14 cellular contexts compared by ENCODE assay signal in the genomic region with DNA sequence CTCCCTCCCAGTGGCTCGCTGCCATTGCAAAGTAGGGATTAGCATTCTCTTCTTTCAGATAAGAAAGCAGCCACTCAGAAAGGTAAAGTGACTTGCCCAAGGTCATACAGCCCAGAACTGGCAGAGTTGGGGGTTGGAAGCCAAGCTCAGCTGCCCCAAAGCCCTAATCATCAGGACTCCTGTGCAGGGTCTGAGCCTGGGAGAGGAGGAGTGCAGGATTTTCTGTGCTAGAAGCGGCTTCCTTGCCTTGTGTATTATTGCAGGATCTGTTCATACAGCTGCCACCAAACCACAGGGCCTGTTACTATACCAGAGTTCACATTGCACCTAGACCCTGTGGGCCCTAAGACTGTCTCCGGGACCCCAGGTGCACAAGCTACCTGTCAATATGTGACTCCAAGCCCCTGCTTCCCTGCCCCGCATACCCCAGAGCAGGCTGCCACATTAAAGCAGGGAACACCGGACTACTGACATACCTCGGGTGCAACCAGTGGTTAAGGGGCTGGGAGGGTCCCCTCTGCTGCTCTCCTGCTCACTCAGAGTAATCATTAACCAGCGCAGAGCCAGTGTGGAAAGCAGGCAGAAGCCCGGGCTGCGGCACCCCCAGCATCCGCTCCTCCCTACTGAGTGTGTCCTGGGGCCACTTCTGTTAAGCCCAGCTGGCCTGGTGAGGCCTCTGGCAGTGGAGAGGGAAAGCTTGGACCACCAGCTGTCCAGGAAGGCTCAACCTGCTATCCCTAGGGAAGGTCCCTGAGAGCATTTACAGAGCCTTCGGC. TPM values are rescaled to one million over a fixed set of nuclear protein-coding genes. Genes with fewer than 3 reads are reported as not detected.
DNase-seq lines count a peak whose midpoint lies in the region; ATAC-seq and TF ChIP-seq lines count a peak whose summit lies in the region.
"Had no signal": no experiment of that assay in that cellular context is flagged by ENCODE, and none has a peak within 500 bp of the region (broad histone marks: within the 10 kb centered on the region; RNA-seq: fewer than 3 reads in every experiment).

No MANE protein-coding gene starts in this region.

- ATAC-seq in HG02840 (IDR thresholded peaks at IDR 0.05; ENCODE audit: low FRiP score, unreplicated experiment) = no peak
- no peak for ATAC-seq in HG03521 (IDR thresholded peaks at IDR 0.05; ENCODE audit: unreplicated experiment)
- no peak for ATAC-seq in HG02798 (IDR thresholded peaks at IDR 0.05; ENCODE audit: poor library complexity, unreplicated experiment)

- DNase-seq in HuH-7 (ENCODE audit: low spot score) = peak; percentile 83
- peak; percentile 51 for DNase-seq in endodermal cell
- DNase-seq in mesothelial cell of epicardium (ENCODE audit: low spot score in 2 of 2, unreplicated experiment in 2 of 2) = no peak
- DNase-seq in suprapubic skin (ENCODE audit: low spot score in 2 of 2) = no peak
- no peak for DNase-seq in AG08396 (ENCODE audit: low spot score)
- DNase-seq: activated CD4-positive, alpha-beta T cell treated with anti-CD3 and anti-CD28 coated beads, Interleukin-2, amount 10 ng/mL, durations not matched to agents 24 days and 14 days; activated naive CD4-positive, alpha-beta T cell treated with anti-CD3 and anti-CD28 coated beads, Interleukin-2, amount 50 U/mL, for 16 hours; effector CD4-positive, alpha-beta T cell; NCI-H2227 treated with DMSO at 0.1 percent for 48 hours had no signal

- WGBS in endodermal cell (ENCODE audit: insufficient coverage in 1 of 2, insufficient read length in 1 of 2), 2 experiments = 88 to 89% methylated on average over 7 to 10 of the region's 11 CpGs
- WGBS in suprapubic skin = 85% methylated on average over 4 of the region's 11 CpGs

- H3K4me1 ChIP-seq in endodermal cell (ENCODE audit: control insufficient read depth, insufficient read depth, low read length) = peaks cover 23% of the 10 kb centered on the region
- peaks cover 52% of the 10 kb centered on the region for H3K4me1 ChIP-seq in suprapubic skin

- H3K27me3 ChIP-seq in endodermal cell (ENCODE audit: control insufficient read depth, insufficient read depth, low read length, poor library complexity, severe bottlenecking) (no peaks in the 10 kb centered on the region), suprapubic skin (no peaks in the 10 kb centered on the region)

- TF ChIP-seq EP300 in suprapubic skin (IDR thresholded peaks at IDR 0.05) = no peak

- no peak overlapping the region for H3K27ac ChIP-seq in endodermal cell (ENCODE audit: low read depth, low read length)
- H3K27ac ChIP-seq in suprapubic skin = peak overlapping the region; percentile 59

- no peak for TF ChIP-seq POLR2A in suprapubic skin (IDR thresholded peaks at IDR 0.05)

- H3K27me3 Mint-ChIP-seq in endodermal cell (ENCODE audit: insufficient read depth) (no peaks in the 10 kb centered on the region), mesothelial cell of epicardium (ENCODE audit: low read depth) (no peaks in the 10 kb centered on the region)
- H3K27me3 Mint-ChIP-seq: activated CD4-positive, alpha-beta T cell treated with anti-CD3 and anti-CD28 coated beads, Interleukin-2, amount 10 ng/mL, durations not matched to agents 24 days and 14 days; stimulated activated naive CD8-positive, alpha-beta T cell treated with anti-CD3 and anti-CD28 coated beads, Interleukin-15, Interleukin-2, amounts not matched to agents 100 ng/mL and 50 ng/mL, for 24 hours had no signal

- H3K9me3 ChIP-seq in endodermal cell (ENCODE audit: control insufficient read depth, low read length) (no peaks in the 10 kb centered on the region), suprapubic skin (no peaks in the 10 kb centered on the region)

- H3K4me3 Mint-ChIP-seq in endodermal cell (peak overlapping the region; percentile 36), mesothelial cell of epicardium (no peak overlapping the region)
- H3K4me3 Mint-ChIP-seq: activated CD4-positive, alpha-beta T cell treated with anti-CD3 and anti-CD28 coated beads, Interleukin-2, amount 10 ng/mL, durations not matched to agents 24 days and 14 days; stimulated activated naive CD8-positive, alpha-beta T cell treated with anti-CD3 and anti-CD28 coated beads, Interleukin-15, Interleukin-2, amounts not matched to agents 100 ng/mL and 50 ng/mL, for 24 hours had no signal

- H3K4me3 ChIP-seq in endodermal cell (ENCODE audit: low read length) (no peak overlapping the region), suprapubic skin (no peak overlapping the region)

- H3K9me3 Mint-ChIP-seq in endodermal cell (no peaks in the 10 kb centered on the region), mesothelial cell of epicardium (no peaks in the 10 kb centered on the region)
- H3K9me3 Mint-ChIP-seq: activated CD4-positive, alpha-beta T cell treated with anti-CD3 and anti-CD28 coated beads, Interleukin-2, amount 10 ng/mL, durations not matched to agents 24 days and 14 days; stimulated activated naive CD8-positive, alpha-beta T cell treated with anti-CD3 and anti-CD28 coated beads, Interleukin-15, Interleukin-2, amounts not matched to agents 100 ng/mL and 50 ng/mL, for 24 hours had no signal

- peaks cover 52% of the 10 kb centered on the region for H3K36me3 ChIP-seq in endodermal cell (ENCODE audit: control insufficient read depth, insufficient read depth, low read length)
- no peaks in the 10 kb centered on the region for H3K36me3 ChIP-seq in suprapubic skin

- TF ChIP-seq CTCF in endodermal cell (conservative IDR thresholded peaks at IDR 0.05) = no peak
- TF ChIP-seq CTCF in mesothelial cell of epicardium (IDR thresholded peaks at IDR 0.05; ENCODE audit: unreplicated experiment) = no peak
- no peak for TF ChIP-seq CTCF in suprapubic skin (IDR thresholded peaks at IDR 0.05)

- peaks cover 51% of the 10 kb centered on the region for H3K4me1 Mint-ChIP-seq in endodermal cell
- peaks cover 52% of the 10 kb centered on the region for H3K4me1 Mint-ChIP-seq in mesothelial cell of epicardium
- H3K4me1 Mint-ChIP-seq: activated CD4-positive, alpha-beta T cell treated with anti-CD3 and anti-CD28 coated beads, Interleukin-2, amount 10 ng/mL, durations not matched to agents 24 days and 14 days had no signal

- H3K36me3 Mint-ChIP-seq in endodermal cell (ENCODE audit: low read depth) (peaks cover 36% of the 10 kb centered on the region), mesothelial cell of epicardium (peaks cover 5% of the 10 kb centered on the region)

- H3K9ac ChIP-seq in endodermal cell (ENCODE audit: extremely low read depth, low read length, poor library complexity, severe bottlenecking) = no peak overlapping the region

- peak overlapping the region; percentile 59 for H3K27ac Mint-ChIP-seq in endodermal cell
- H3K27ac Mint-ChIP-seq in mesothelial cell of epicardium = peak overlapping the region; percentile 77
- H3K27ac Mint-ChIP-seq: activated CD4-positive, alpha-beta T cell treated with anti-CD3 and anti-CD28 coated beads, Interleukin-2, amount 10 ng/mL, durations not matched to agents 24 days and 14 days; stimulated activated naive CD8-positive, alpha-beta T cell treated with anti-CD3 and anti-CD28 coated beads, Interleukin-15, Interleukin-2, amounts not matched to agents 100 ng/mL and 50 ng/mL, for 24 hours had no signal

RNA-seq across cellular contexts. Expression of gene HSPG2, which starts 15.8 kb away (rescaled TPM):
- total RNA-seq in endodermal cell (100 to 1,000 TPM; 222 to 227 TPM), mesothelial cell of epicardium (221 to 226 TPM (median 221 TPM) in 3 replicates), suprapubic skin (100 to 1,000 TPM in 3 of 4 donors, 10 to 100 TPM in 1; 97.5 to 164 (median 131) TPM)
- polyA plus RNA-seq in endodermal cell (2013, experiment 1 of 2) = 74.9 TPM
- 76.7 TPM for polyA plus RNA-seq in endodermal cell (2013, experiment 2 of 2)

RNA-seq across cellular contexts. Expression of gene CELA3B, which starts 55.5 kb away (rescaled TPM):
- total RNA-seq in endodermal cell (not detected), mesothelial cell of epicardium (not detected in 3 replicates), suprapubic skin (not detected)
- not detected for polyA plus RNA-seq in endodermal cell (2013, experiment 1 of 2)
- polyA plus RNA-seq in endodermal cell (2013, experiment 2 of 2) = not detected
- total RNA-seq: activated CD4-positive, alpha-beta T cell treated with anti-CD3 and anti-CD28 coated beads, Interleukin-2, amount 10 ng/mL, durations not matched to agents 24 days and 14 days; SK-MEL-5 had no signal

Comparison
In these comparisons a context has a peak if more than half of its experiments do, and no peak if none do; other contexts are left out.
1. DNase-seq: peak in HuH-7 (single experiment) and endodermal cell (single experiment); none in mesothelial cell of epicardium (0 of 2), suprapubic skin (0 of 2) and AG08396 (single experiment).